Comparison of ENCODE assay signal across 16 cellular contexts in the genomic region with DNA sequence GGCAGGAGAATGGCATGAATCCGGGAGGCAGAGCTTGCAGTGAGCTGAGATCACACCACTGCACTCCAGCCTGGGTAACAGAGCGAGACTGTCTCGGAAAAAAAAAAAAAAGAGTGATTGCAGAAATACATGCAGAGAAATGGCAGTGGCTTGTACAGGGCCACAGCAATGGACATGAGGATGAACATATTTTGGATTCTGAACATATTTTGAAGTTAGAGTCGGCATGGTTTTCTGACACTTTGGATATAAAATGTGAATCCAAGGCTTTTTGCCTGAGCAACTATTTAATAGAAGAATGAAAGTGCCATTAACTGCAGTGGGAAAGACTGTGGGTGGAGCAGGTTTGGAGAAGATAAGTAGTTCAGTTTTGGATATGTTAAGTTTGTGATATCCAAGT.
"Had no signal": no experiment of that assay in that cellular context is flagged by ENCODE, and none has a peak within 500 bp of the region (broad histone marks: within the 10 kb centered on the region; RNA-seq: fewer than 3 reads in every experiment).

No MANE protein-coding gene starts in this region.

- H3K27ac Mint-ChIP-seq: effector memory CD8-positive, alpha-beta T cell; neural progenitor cell had no signal

- DNase-seq: activated CD4-positive, alpha-beta T cell treated with anti-CD3 and anti-CD28 coated beads for 48 hours; activated CD8-positive, alpha-beta memory T cell treated with anti-CD3 and anti-CD28 coated beads, Interleukin-2, amount 50 U/mL, for 4 hours; activated gamma-delta T cell; activated T-cell treated with anti-CD3 and anti-CD28 coated beads, Interleukin-2, amount 50 U/mL, for 72 hours; effector memory CD8-positive, alpha-beta T cell; foreskin keratinocyte; mesenchymal stem cell; mucosa of descending colon; naive B cell; stimulated activated CD4-positive, alpha-beta T cell treated with anti-CD3 and anti-CD28 coated beads, Interleukin-2, amount 100 ng/mL, for 24 hours; stimulated activated naive CD4-positive, alpha-beta T cell treated with Interleukin-2 at 50 U/mL for 16 hours; transverse colon; uterus had no signal

- H3K4me1 Mint-ChIP-seq: neural progenitor cell had no signal

- H3K9me3 ChIP-seq: mucosa of descending colon, transverse colon, uterus had no signal

- H3K4me3 ChIP-seq: hepatocyte, mucosa of descending colon, neural progenitor cell, transverse colon, uterus had no signal

- H3K36me3 Mint-ChIP-seq: naive B cell had no signal

- ATAC-seq: activated T-cell treated with anti-CD3 and anti-CD28 coated beads, Interleukin-2, amount 50 U/mL, for 72 hours; effector memory CD8-positive, alpha-beta T cell; foreskin keratinocyte; mucosa of descending colon had no signal

- H3K4me3 Mint-ChIP-seq: effector memory CD8-positive, alpha-beta T cell; naive B cell; neural progenitor cell had no signal

- H3K27me3 Mint-ChIP-seq: effector memory CD8-positive, alpha-beta T cell; naive B cell; progenitor cell of endocrine pancreas had no signal

- H3K27me3 ChIP-seq: foreskin keratinocyte, hepatocyte, neural progenitor cell, transverse colon, uterus had no signal

- H3K36me3 ChIP-seq: neural progenitor cell, transverse colon, uterus had no signal

- H3K9me3 Mint-ChIP-seq: effector memory CD8-positive, alpha-beta T cell had no signal
